In genomic region chr17:36854982-36855381, GRCh38 we compare ENCODE assay signal across 19 cellular contexts.
A peak's percentile ranks its signal among the peaks of the same experiment; 100 is the strongest.
DNase-seq lines count a peak whose midpoint lies in the region; ATAC-seq, FAIRE-seq and TF ChIP-seq lines count a peak whose summit lies in the region.
"Had no signal": no experiment of that assay in that cellular context is flagged by ENCODE, and none has a peak within 500 bp of the region (broad histone marks: within the 10 kb centered on the region; RNA-seq: fewer than 3 reads in every experiment).

No MANE protein-coding gene starts in this region.

- intact Hi-C loops in GM12878 (cut with micrococcal nuclease; ENCODE audit: unreplicated experiment) (no loop called here), pancreas (cut with DNase I) (no loop called here)

- no peak overlapping the region for H2BK15ac ChIP-seq in mesendoderm (replicated peaks; ENCODE audit: low read depth)

- H3K79me2 ChIP-seq in GM12878 (ENCODE audit: control insufficient read depth, insufficient read depth, low read length), result no peaks in the 10 kb centered on the region
- H3K79me2 ChIP-seq in mesendoderm (ENCODE audit: control insufficient read depth, insufficient read depth, low read length), result no peaks in the 10 kb centered on the region

- H3K27me3 ChIP-seq in BLaER1, result no peaks in the 10 kb centered on the region
- H3K27me3 ChIP-seq in GM12878 (replicated peaks in 1 of 2; ENCODE audit: control insufficient read depth in 2 of 2, insufficient read depth in 2 of 2, low read length in 1 of 2), result no peaks in the 10 kb centered on the region
- no peaks in the 10 kb centered on the region for H3K27me3 ChIP-seq in mesendoderm (ENCODE audit: insufficient read depth, low read length, poor library complexity)
- no peaks in the 10 kb centered on the region for H3K27me3 ChIP-seq in pancreas

- RAD21 ChIA-PET in GM12878 (lab: Charles Lee; ENCODE audit: unreplicated experiment), result no interaction called here

- no peaks in the 10 kb centered on the region for H3K79me1 ChIP-seq in mesendoderm (ENCODE audit: low read length)

- DNase-seq in GM19239 (ENCODE audit: insufficient read length, low spot score), result peak; percentile 27
- no peak for DNase-seq in GM12878 (ENCODE audit: low read depth, low spot score)
- no peak for DNase-seq in mesendoderm
- DNase-seq in DMS79 treated with DMSO at 0.1 percent for 48 hours (lab: John Stamatoyannopoulos, UW), result no peak
- no peak for DNase-seq in pancreas
- DNase-seq: AML-193; CD8-positive, alpha-beta memory T cell; COR-L47; DMS 273 treated with DMSO at 0.1 percent for 48 hours; DMS53; HCEC 1CT had no signal

- POLR2A ChIA-PET in GM12878 (lab: Charles Lee), result interaction anchor here (0.7 kb wide), 1 partner anchor 1490 kb away, joined by 3 read pairs; no protein-coding TSS in a partner anchor

- H3K4ac ChIP-seq in mesendoderm (ENCODE audit: low read depth, low read length), result no peak overlapping the region

- WGBS in GM12878 (ENCODE audit: insufficient coverage, insufficient replicate concordance, low lambda C conversion rate, missing lambda C conversion rate), result 0% methylated on average over 3 of the region's 3 CpGs
- no CpG with 5 or more reads among the region's 3 CpGs for WGBS in mesendoderm (ENCODE audit: extremely low coverage, insufficient coverage, low lambda C conversion rate)
- WGBS in pancreas, 2 donors, result 37 to 42% methylated on average over 2 to 3 of the region's 3 CpGs

- H2BK5ac ChIP-seq in mesendoderm (ENCODE audit: low read length), result peak overlapping the region; percentile 57

- peak overlapping the region; percentile 68 for H3K56ac ChIP-seq in mesendoderm (ENCODE audit: low read length)

- H4K20me1 ChIP-seq in BLaER1 (no peaks in the 10 kb centered on the region), GM12878 (ENCODE audit: control insufficient read depth, insufficient read depth) (no peaks in the 10 kb centered on the region)

- TF ChIP-seq RAD21 in GM12878 (IDR thresholded peaks at IDR 0.05; ENCODE audit: insufficient read depth, low read depth, low read length), result no peak

- H3K4me2 ChIP-seq in BLaER1 (peak overlapping the region; percentile 83), GM12878 (ENCODE audit: control insufficient read depth, insufficient read depth) (peak overlapping the region; percentile 19; the same call in 1 of the 2 replicates), mesendoderm (ENCODE audit: low read length) (no peak overlapping the region)
- H3K4me2 ChIP-seq: A549, GM23338 had no signal

- TF ChIP-seq POLR2A in GM12878 (IDR thresholded peaks at IDR 0.05; ENCODE audit: low read depth, low read length), result no peak

- H3K4me1 ChIP-seq in BLaER1 (peaks cover 68% of the 10 kb centered on the region), GM12878 (ENCODE audit: control insufficient read depth, insufficient read depth, low read length) (peaks cover 14% of the 10 kb centered on the region), mesendoderm (ENCODE audit: control insufficient read depth, low read depth, low read length) (peaks cover 14% of the 10 kb centered on the region), pancreas (no peaks in the 10 kb centered on the region)

- no peak overlapping the region; the same call in 1 of the 2 replicates for H2AFZ ChIP-seq in GM12878 (ENCODE audit: control insufficient read depth, low read depth, low read length)
- H2AFZ ChIP-seq: GM23338 had no signal

- TF ChIP-seq EP300 in GM12878 (IDR thresholded peaks at IDR 0.05; ENCODE audit: borderline replicate concordance in 1 of 2, control insufficient read depth in 1 of 2, low read depth in 2 of 2, low read length in 2 of 2), result no peak

- H3K9me3 ChIP-seq in BLaER1, result no peaks in the 10 kb centered on the region
- H3K9me3 ChIP-seq in GM12878 (replicated peaks; ENCODE audit: control insufficient read depth, insufficient read depth, low read length), result no peaks in the 10 kb centered on the region
- no peaks in the 10 kb centered on the region for H3K9me3 ChIP-seq in pancreas
- H3K9me3 ChIP-seq: A549 had no signal

- H3K4me3 ChIP-seq in BLaER1 (no peak overlapping the region), GM12878 (no peak overlapping the region), mesendoderm (ENCODE audit: low read length) (no peak overlapping the region), pancreas (no peak overlapping the region)
- H3K4me3 ChIP-seq: A549, GM23338, K562 had no signal

- H3K18ac ChIP-seq in mesendoderm (ENCODE audit: low read length), result no peak overlapping the region

- ATAC-seq in GM12878 (peak; percentile 53), GM21528 (IDR thresholded peaks at IDR 0.05; ENCODE audit: low FRiP score, unreplicated experiment) (no peak), pancreas (no peak)
- ATAC-seq: A549, GM23338, K562 had no signal

- SMC1A ChIA-PET in GM12878 (lab: Charles Lee; ENCODE audit: uncharacterized antibody, unreplicated experiment), result no interaction called here

- no peak overlapping the region for H4K8ac ChIP-seq in mesendoderm (ENCODE audit: low read depth, low read length)

- no TSS peak for BruUV-seq in GM12878 (replicated peaks; lab: Mats Ljungman, UMichigan)

- peak overlapping the region; percentile 96 for H2AK5ac ChIP-seq in mesendoderm (ENCODE audit: low read length)

- H3K9ac ChIP-seq in BLaER1 (peak overlapping the region; percentile 41; the same call in 1 of the 2 replicates), GM12878 (ENCODE audit: control insufficient read depth, insufficient read depth, low read length) (no peak overlapping the region), mesendoderm (ENCODE audit: low read length) (no peak overlapping the region)

- H4K5ac ChIP-seq in mesendoderm (ENCODE audit: low read length), result no peak overlapping the region

- H3K36me3 ChIP-seq in BLaER1 (no peaks in the 10 kb centered on the region), GM12878 (ENCODE audit: control insufficient read depth in 2 of 2, insufficient read depth in 2 of 2, low read length in 1 of 2) (no peaks in the 10 kb centered on the region), mesendoderm (ENCODE audit: control insufficient read depth, insufficient read depth, low read length) (no peaks in the 10 kb centered on the region), pancreas (no peaks in the 10 kb centered on the region)

- no peak overlapping the region for H3K23ac ChIP-seq in mesendoderm (ENCODE audit: low read length)

- in situ Hi-C loops in GM12878 (cut with MboI), result no loop called here

- H3K27ac ChIP-seq in BLaER1 (peak overlapping the region; percentile 63), GM12878 (ENCODE audit: control insufficient read depth, insufficient read depth) (no peak overlapping the region), mesendoderm (ENCODE audit: low read depth, low read length) (no peak overlapping the region), pancreas (no peak overlapping the region)
- H3K27ac ChIP-seq: 22Rv1, A549 had no signal

- FAIRE-seq in GM19239 (lab: Jason Lieb, UNC), result no peak
- FAIRE-seq in GM12878 (lab: Jason Lieb, UNC), result no peak
- FAIRE-seq in pancreas (lab: Jason Lieb, UNC), result no peak
- FAIRE-seq: A549, G401.6, H54, K562 had no signal

- CTCF ChIA-PET in GM12878 (lab: Yijun Ruan, JAX), result interaction anchor here (0.6 kb wide), 1 partner anchor 327 kb away, joined by 3 read pairs; no protein-coding TSS in a partner anchor

- TF ChIP-seq CTCF in GM12878 (IDR thresholded peaks at IDR 0.05 in 2 of 3, conservative IDR thresholded peaks at IDR 0.05 in 1 of 3; ENCODE audit: control insufficient read depth in 2 of 3, extremely low read depth in 1 of 3, insufficient read depth in 1 of 3, low read depth in 3 of 3, low read length in 3 of 3) (no peak), pancreas (IDR thresholded peaks at IDR 0.05) (no peak)

- no peak overlapping the region for H2BK120ac ChIP-seq in mesendoderm (ENCODE audit: low read depth, low read length)

TF ChIP-seq in GM12878, 131 proteins besides CTCF, POLR2A, EP300 and RAD21 (continues in another document):
- TF ChIP-seq BCL11A (IDR thresholded peaks at IDR 0.05; ENCODE audit: low read depth, low read length) (no peak), ZBTB11 (CRISPR knock-in tag; IDR thresholded peaks at IDR 0.05) (no peak), MLLT1 (IDR thresholded peaks at IDR 0.05) (no peak), RB1 (IDR thresholded peaks at IDR 0.05; ENCODE audit: borderline replicate concordance) (no peak), TCF7 (IDR thresholded peaks at IDR 0.05; ENCODE audit: borderline replicate concordance) (no peak), SIN3A (IDR thresholded peaks at IDR 0.05; ENCODE audit: low read depth, low read length) (no peak), ZNF217 (IDR thresholded peaks at IDR 0.05) (no peak)
